8 cellular contexts compared by ENCODE assay signal in genomic region chr1:145287556-145287953, GRCh38. TPM values are rescaled to one million over a fixed set of nuclear protein-coding genes. Genes with fewer than 3 reads are reported as not detected.
DNase-seq lines count a peak whose midpoint lies in the region; ATAC-seq and TF ChIP-seq lines count a peak whose summit lies in the region.
"Not testable (repeated sequence)": the region's sequence is repeated elsewhere in the genome, so short reads cannot be mapped to it uniquely, and the experiment has no call there.

No MANE protein-coding gene starts in this region.

- H3K27ac ChIP-seq in SJSA1; iPS DF 6.9 (ENCODE audit: low read length); neutrophil: not testable (repeated sequence)

- H3K4me1 Mint-ChIP-seq in activated T-cell treated with anti-CD3 and anti-CD28 coated beads, Interleukin-2, amount 50 U/mL, for 4 hours (ENCODE audit: low read depth) = not testable (repeated sequence)

- H3K36me3 ChIP-seq in SJSA1; iPS DF 6.9 (ENCODE audit: control insufficient read depth, insufficient read depth, low read length); neutrophil: not testable (repeated sequence)

- peak; percentile 69 for DNase-seq in AG10803 (ENCODE audit: low read depth)
- DNase-seq in HFF-Myc (ENCODE audit: extremely low read depth, low read depth) = peak; percentile 49
- DNase-seq in SJSA1 (ENCODE audit: low read depth in 1 of 2, low spot score in 2 of 2) = peak; percentile 82 to 89
- DNase-seq in activated T-cell treated with anti-CD3 and anti-CD28 coated beads, Interleukin-2, amount 50 U/mL, for 4 hours = peak; percentile 66
- DNase-seq in dedifferentiated amniotic fluid mesenchymal stem cell (ENCODE audit: extremely low spot score) = peak; percentile 63
- DNase-seq in iPS DF 6.9 (ENCODE audit: low read depth, low spot score) = not testable (repeated sequence)
- peak; percentile 72 for DNase-seq in stimulated activated CD8-positive, alpha-beta memory T cell treated with anti-CD3 and anti-CD28 coated beads, Interleukin-15, amount 100 ng/mL, for 24 hours (ENCODE audit: low read depth)

- TF ChIP-seq CTCF in AG10803 (conservative IDR thresholded peaks at IDR 0.05; ENCODE audit: low read length) = peak; percentile 19
- not testable (repeated sequence) for TF ChIP-seq CTCF in HFF-Myc (IDR thresholded peaks at IDR 0.05; ENCODE audit: low read depth, low read length, missing control alignments); neutrophil (IDR thresholded peaks at IDR 0.05)

- no CpG with 5 or more reads among the region's 24 CpGs for WGBS in iPS DF 6.9 (ENCODE audit: insufficient coverage, insufficient read length)

- not testable (repeated sequence) for H3K9me3 Mint-ChIP-seq in activated T-cell treated with anti-CD3 and anti-CD28 coated beads, Interleukin-2, amount 50 U/mL, for 4 hours

- peak overlapping the region; percentile 89 for H3K4me3 Mint-ChIP-seq in activated T-cell treated with anti-CD3 and anti-CD28 coated beads, Interleukin-2, amount 50 U/mL, for 4 hours

- H3K27me3 Mint-ChIP-seq in activated T-cell treated with anti-CD3 and anti-CD28 coated beads, Interleukin-2, amount 50 U/mL, for 4 hours (ENCODE audit: low read depth) = not testable (repeated sequence)

- ATAC-seq in activated T-cell treated with anti-CD3 and anti-CD28 coated beads, Interleukin-2, amount 50 U/mL, for 4 hours = not testable (repeated sequence)

- not testable (repeated sequence) for H3K36me3 Mint-ChIP-seq in activated T-cell treated with anti-CD3 and anti-CD28 coated beads, Interleukin-2, amount 50 U/mL, for 4 hours (ENCODE audit: insufficient read depth)

- not testable (repeated sequence) for H3K9me3 ChIP-seq in SJSA1 (replicated peaks); iPS DF 6.9 (ENCODE audit: control insufficient read depth, insufficient read depth, low read length); neutrophil

- H3K4me3 ChIP-seq in AG10803 (ENCODE audit: low read length) = peak overlapping the region; percentile 45
- peak overlapping the region; percentile 42 for H3K4me3 ChIP-seq in HFF-Myc (replicated peaks; ENCODE audit: low read depth, low read length)
- H3K4me3 ChIP-seq in SJSA1 = peak overlapping the region; percentile 39
- H3K4me3 ChIP-seq in iPS DF 6.9 (ENCODE audit: low read length) = peak overlapping the region; percentile 40; the same call in 1 of the 2 replicates
- peak overlapping the region; percentile 44 to 45 for H3K4me3 ChIP-seq in neutrophil (ENCODE audit: low read depth in 1 of 2, low read length in 1 of 2)

- H3K27me3 ChIP-seq in SJSA1 (replicated peaks); iPS DF 6.9 (ENCODE audit: control insufficient read depth, insufficient read depth, low read length); neutrophil: not testable (repeated sequence)

- not testable (repeated sequence) for H3K4me1 ChIP-seq in SJSA1 (replicated peaks); iPS DF 6.9 (ENCODE audit: control insufficient read depth, insufficient read depth, low read length); neutrophil (ENCODE audit: control insufficient read depth in 1 of 2, insufficient read depth in 1 of 2, low read depth in 1 of 2, low read length in 1 of 2)

RNA-seq across cellular contexts. Expression of gene PPIAL4D, which starts 45.6 kb away (rescaled TPM):
- not detected in 2 replicates for total RNA-seq in SJSA1 (2014; rRNA removed; shearing (Covaris generic))
- total RNA-seq in activated T-cell treated with anti-CD3 and anti-CD28 coated beads, Interleukin-2, amount 50 U/mL, for 4 hours = not detected
